ENCODE assay signal across 24 cellular contexts in genomic region chr4:146371812-146372211, GRCh38.
A peak's percentile ranks its signal among the peaks of the same experiment; 100 is the strongest.
DNase-seq lines count a peak whose midpoint lies in the region; ATAC-seq and TF ChIP-seq lines count a peak whose summit lies in the region.
"Had no signal": no experiment of that assay in that cellular context is flagged by ENCODE, and none has a peak within 500 bp of the region (broad histone marks: within the 10 kb centered on the region; RNA-seq: fewer than 3 reads in every experiment).

No MANE protein-coding gene starts in this region.

- peaks cover 18% of the 10 kb centered on the region for H3K4me1 ChIP-seq in ACC112 (ENCODE audit: control insufficient read depth, insufficient read depth, low read length, unreplicated experiment)
- H3K4me1 ChIP-seq: SJSA1 had no signal

- H3K27ac ChIP-seq in ACC112 (ENCODE audit: low read depth, low read length) (peak overlapping the region; percentile 34; the same call in 1 of the 2 replicates), VCaP (peak overlapping the region; percentile 72)
- H3K27ac ChIP-seq: KMS-11, SJSA1 had no signal

- no peak overlapping the region for H2AFZ ChIP-seq in ACC112 (ENCODE audit: low read length, unreplicated experiment)

- no peaks in the 10 kb centered on the region for H3K79me2 ChIP-seq in ACC112 (ENCODE audit: control insufficient read depth, insufficient read depth, low read length, unreplicated experiment)

- no peak for ATAC-seq in GM21576 (IDR thresholded peaks at IDR 0.05; ENCODE audit: unreplicated experiment)
- no peak for ATAC-seq in HG03095 (IDR thresholded peaks at IDR 0.05; ENCODE audit: unreplicated experiment)
- ATAC-seq: HCT116, Right ventricle myocardium inferior had no signal

- no peaks in the 10 kb centered on the region for H3K27me3 ChIP-seq in ACC112 (ENCODE audit: insufficient read depth, low read length)
- H3K27me3 ChIP-seq: BE2C, SJSA1 had no signal

- H3K4me3 ChIP-seq in ACC112 (ENCODE audit: low read depth, low read length) (no peak overlapping the region), fibroblast of pulmonary artery (replicated peaks; ENCODE audit: low read depth, low read length) (no peak overlapping the region)
- H3K4me3 ChIP-seq: SJSA1 had no signal

- H3K36me3 ChIP-seq in ACC112 (ENCODE audit: insufficient read depth, low read length) = no peaks in the 10 kb centered on the region
- H3K36me3 ChIP-seq: BE2C, SJSA1 had no signal

- DNase-seq in M059J (ENCODE audit: low read depth) (peak; percentile 1), fibroblast of pulmonary artery (ENCODE audit: low read depth) (peak; percentile 18), NCI-H2196 (lab: John Stamatoyannopoulos, UW; ENCODE audit: unreplicated experiment) (no peak), DMS153 (lab: John Stamatoyannopoulos, UW) (no peak)
- DNase-seq: BE2C; CD4-positive, CD25-positive, alpha-beta regulatory T cell; COR-L47; DMS79 treated with DMSO at 0.1 percent for 48 hours; IMR-90; NCI-H1105; NCI-H146; NCI-H2081; NCI-H2171; NCI-H446; NCI-H526; OCI-M1 had no signal

- TF ChIP-seq CTCF in VCaP (conservative IDR thresholded peaks at IDR 0.05) = no peak
- no peak for TF ChIP-seq CTCF in fibroblast of pulmonary artery (IDR thresholded peaks at IDR 0.05; ENCODE audit: low read length, missing control alignments)

Comparison
In these comparisons a context has a peak if more than half of its experiments do, and no peak if none do; other contexts are left out.
1. DNase-seq: peak in M059J (single experiment) and fibroblast of pulmonary artery (single experiment); none in NCI-H2196 (single experiment) and DMS153 (single experiment).